ENCODE assay signal across 25 cellular contexts in the genomic region with DNA sequence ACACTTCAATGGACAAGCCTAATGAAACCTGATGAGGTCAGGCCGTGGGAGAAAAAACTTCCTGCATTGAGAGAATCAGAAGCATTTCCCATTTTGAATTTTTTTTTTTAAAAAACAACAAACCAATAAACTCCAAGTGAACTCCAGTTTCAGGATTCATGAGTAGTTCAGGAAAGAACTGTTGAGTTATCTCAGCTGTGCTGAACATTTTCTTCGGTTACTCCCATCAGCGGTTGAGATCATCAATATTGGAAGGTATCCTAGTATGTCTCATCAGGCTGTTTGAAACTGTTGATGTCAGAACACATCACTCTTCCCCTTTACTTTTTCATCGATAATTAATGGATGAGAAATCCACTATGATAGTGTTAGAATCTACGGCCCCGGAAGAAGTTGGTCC.
DNase-seq lines count a peak whose midpoint lies in the region; ATAC-seq, FAIRE-seq and TF ChIP-seq lines count a peak whose summit lies in the region.
"Had no signal": no experiment of that assay in that cellular context is flagged by ENCODE, and none has a peak within 500 bp of the region (broad histone marks: within the 10 kb centered on the region; RNA-seq: fewer than 3 reads in every experiment).

No MANE protein-coding gene starts in this region.

- H3K9me2 ChIP-seq in Karpas-422 (replicated peaks; ENCODE audit: insufficient read depth, low read length) = no peaks in the 10 kb centered on the region

- no peak overlapping the region for H3K4me2 ChIP-seq in A549
- H3K4me2 ChIP-seq in Karpas-422 (ENCODE audit: low read depth, low read length, poor library complexity, severe bottlenecking) = no peak overlapping the region
- H3K4me2 ChIP-seq: BLaER1 treated with 17β-estradiol and CSF1 and Interleukin-3, amounts not matched to agents 10 nM and 100 nM had no signal

- H3K4me3 ChIP-seq in A549 (no peak overlapping the region), Karpas-422 (ENCODE audit: low read length) (no peak overlapping the region), dorsolateral prefrontal cortex (no peak overlapping the region)
- H3K4me3 ChIP-seq: BLaER1 treated with 17β-estradiol and CSF1 and Interleukin-3, amounts not matched to agents 10 nM and 100 nM; HAP-1 had no signal

- no peak for DNase-seq in A549 (ENCODE audit: low read depth in 1 of 2, low spot score in 1 of 2)
- peak; percentile 34 for DNase-seq in left kidney (ENCODE audit: low read depth, low spot score)
- DNase-seq in stromal cell of bone marrow (ENCODE audit: low read depth) = peak; percentile 14
- no peak for DNase-seq in Karpas-422
- DNase-seq in dorsolateral prefrontal cortex = no peak
- DNase-seq: ACHN; AML-193; BE2C; CD4-positive, alpha-beta T cell; CD8-positive, alpha-beta memory T cell; DMS 273 treated with DMSO at 0.1 percent for 48 hours; DMS79; GF-D8; GOT3; HFFc6 had no signal

- no peak overlapping the region for H3K9ac ChIP-seq in Karpas-422 (ENCODE audit: low read length)
- H3K9ac ChIP-seq: BLaER1 treated with 17β-estradiol and CSF1 and Interleukin-3, amounts not matched to agents 10 nM and 100 nM had no signal

- no peaks in the 10 kb centered on the region for H3K36me3 ChIP-seq in Karpas-422 (ENCODE audit: insufficient read depth, low read length)
- H3K36me3 ChIP-seq: BE2C; BLaER1 treated with 17β-estradiol and CSF1 and Interleukin-3, amounts not matched to agents 10 nM and 100 nM; HAP-1 had no signal

- H3K27ac ChIP-seq in A549 (no peak overlapping the region), Karpas-422 (ENCODE audit: low read length) (no peak overlapping the region), dorsolateral prefrontal cortex (no peak overlapping the region)
- H3K27ac ChIP-seq: 22Rv1; BLaER1 treated with 17β-estradiol and CSF1 and Interleukin-3, amounts not matched to agents 10 nM and 100 nM had no signal

- no peak overlapping the region for H2AFZ ChIP-seq in Karpas-422 (ENCODE audit: low read length)

- TF ChIP-seq POLR2A in A549 (IDR thresholded peaks at IDR 0.05; ENCODE audit: low read length) = no peak

- no peak for ATAC-seq in A549
- no peak for ATAC-seq in activated CD4-positive, CD25-positive, alpha-beta regulatory T cell treated with anti-CD3 and anti-CD28 coated beads, Interleukin-2, amount 50 U/mL, for 24 hours

- 89% methylated on average over 6 of the region's 6 CpGs for WGBS in A549 (ENCODE audit: missing lambda C conversion rate)

- H3K4me1 ChIP-seq in A549 (0 out of 3 replicates have a peak, but pooled peaks cover 2% of the 10 kb centered on the region), Karpas-422 (ENCODE audit: low read length) (no peaks in the 10 kb centered on the region)
- H3K4me1 ChIP-seq: BE2C, HAP-1 had no signal

- CTCF ChIA-PET in A549 (lab: Yijun Ruan, JAX) = no interaction called here

- no peaks in the 10 kb centered on the region for H4K20me1 ChIP-seq in Karpas-422 (ENCODE audit: insufficient read depth, low read depth, low read length)
- H4K20me1 ChIP-seq: BLaER1 treated with 17β-estradiol and CSF1 and Interleukin-3, amounts not matched to agents 10 nM and 100 nM had no signal

- FAIRE-seq in A549 (lab: Jason Lieb, UNC) (peak; percentile 81), colon (lab: Jason Lieb, UNC) (peak; percentile 62)
- FAIRE-seq: A204.1, D721Med, GM12891, GM18507, H54 had no signal

- POLR2A ChIA-PET in A549 (lab: Yijun Ruan, JAX) = no interaction called here

- intact Hi-C loops in dorsolateral prefrontal cortex (cut with DNase I) = no loop called here

- no peaks in the 10 kb centered on the region for H3K9me3 ChIP-seq in A549
- H3K9me3 ChIP-seq in Karpas-422 (ENCODE audit: low read length) = no peaks in the 10 kb centered on the region
- H3K9me3 ChIP-seq: BE2C; BLaER1 treated with 17β-estradiol and CSF1 and Interleukin-3, amounts not matched to agents 10 nM and 100 nM; HAP-1 had no signal

- TF ChIP-seq CTCF in A549 (IDR thresholded peaks at IDR 0.05) (no peak), dorsolateral prefrontal cortex (IDR thresholded peaks at IDR 0.05 in 54 of 56, conservative IDR thresholded peaks at IDR 0.05 in 2 of 56; ENCODE audit: low read depth in 1 of 56, partially characterized antibody in 56 of 56) (no peak)

- H3K79me2 ChIP-seq in Karpas-422 (ENCODE audit: low read length) = no peaks in the 10 kb centered on the region

- TF ChIP-seq EP300 in A549 (IDR thresholded peaks at IDR 0.05) = no peak

- TF ChIP-seq RAD21 in A549 (conservative IDR thresholded peaks at IDR 0.05 in 1 of 2, IDR thresholded peaks at IDR 0.05 in 1 of 2) = no peak

- H3K27me3 ChIP-seq in Karpas-422 (ENCODE audit: low read length) = no peaks in the 10 kb centered on the region
- peaks cover 0 to 54% (median 5%) of the 10 kb centered on the region in 45 donors for H3K27me3 ChIP-seq in dorsolateral prefrontal cortex
- H3K27me3 ChIP-seq: BE2C had no signal

TF ChIP-seq in A549, 52 proteins besides CTCF, POLR2A, EP300 and RAD21:
- TF ChIP-seq, protein P1, sequence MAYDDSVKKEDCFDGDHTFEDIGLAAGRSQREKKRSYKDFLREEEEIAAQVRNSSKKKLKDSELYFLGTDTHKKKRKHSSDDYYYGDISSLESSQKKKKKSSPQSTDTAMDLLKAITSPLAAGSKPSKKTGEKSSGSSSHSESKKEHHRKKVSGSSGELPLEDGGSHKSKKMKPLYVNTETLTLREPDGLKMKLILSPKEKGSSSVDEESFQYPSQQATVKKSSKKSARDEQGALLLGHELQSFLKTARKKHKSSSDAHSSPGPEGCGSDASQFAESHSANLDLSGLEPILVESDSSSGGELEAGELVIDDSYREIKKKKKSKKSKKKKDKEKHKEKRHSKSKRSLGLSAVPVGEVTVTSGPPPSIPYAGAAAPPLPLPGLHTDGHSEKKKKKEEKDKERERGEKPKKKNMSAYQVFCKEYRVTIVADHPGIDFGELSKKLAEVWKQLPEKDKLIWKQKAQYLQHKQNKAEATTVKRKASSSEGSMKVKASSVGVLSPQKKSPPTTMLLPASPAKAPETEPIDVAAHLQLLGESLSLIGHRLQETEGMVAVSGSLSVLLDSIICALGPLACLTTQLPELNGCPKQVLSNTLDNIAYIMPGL (CRISPR knock-in tag; IDR thresholded peaks at IDR 0.05; ENCODE audit: borderline replicate concordance) = no peak
- TF ChIP-seq CHD4 (IDR thresholded peaks at IDR 0.05; ENCODE audit: borderline replicate concordance) (no peak), PHF8 (IDR thresholded peaks at IDR 0.05; ENCODE audit: borderline replicate concordance, low read depth) (no peak), HOXB13 (CRISPR knock-in tag; IDR thresholded peaks at IDR 0.05; ENCODE audit: low read depth) (no peak), FOXS1 (CRISPR knock-in tag; IDR thresholded peaks at IDR 0.05) (no peak), EHMT2 (IDR thresholded peaks at IDR 0.05; ENCODE audit: low read depth) (no peak), RCOR1 (IDR thresholded peaks at IDR 0.05; ENCODE audit: low read depth, low read length) (no peak), FOSB (CRISPR knock-in tag; IDR thresholded peaks at IDR 0.05) (no peak), SREBF2 (IDR thresholded peaks at IDR 0.05) (no peak), TFCP2L1 (CRISPR knock-in tag; IDR thresholded peaks at IDR 0.05) (no peak), ESRRA (IDR thresholded peaks at IDR 0.05; ENCODE audit: borderline replicate concordance, low read length) (no peak), TP53 (CRISPR knock-in tag; IDR thresholded peaks at IDR 0.05) (no peak), RARB (CRISPR knock-in tag; IDR thresholded peaks at IDR 0.05) (no peak), JUNB (IDR thresholded peaks at IDR 0.05) (no peak)
- TF ChIP-seq, protein P2, sequence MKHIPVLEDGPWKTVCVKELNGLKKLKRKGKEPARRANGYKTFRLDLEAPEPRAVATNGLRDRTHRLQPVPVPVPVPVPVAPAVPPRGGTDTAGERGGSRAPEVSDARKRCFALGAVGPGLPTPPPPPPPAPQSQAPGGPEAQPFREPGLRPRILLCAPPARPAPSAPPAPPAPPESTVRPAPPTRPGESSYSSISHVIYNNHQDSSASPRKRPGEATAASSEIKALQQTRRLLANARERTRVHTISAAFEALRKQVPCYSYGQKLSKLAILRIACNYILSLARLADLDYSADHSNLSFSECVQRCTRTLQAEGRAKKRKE (CRISPR knock-in tag; IDR thresholded peaks at IDR 0.05; ENCODE audit: low read depth) = no peak
- TF ChIP-seq, protein P3, sequence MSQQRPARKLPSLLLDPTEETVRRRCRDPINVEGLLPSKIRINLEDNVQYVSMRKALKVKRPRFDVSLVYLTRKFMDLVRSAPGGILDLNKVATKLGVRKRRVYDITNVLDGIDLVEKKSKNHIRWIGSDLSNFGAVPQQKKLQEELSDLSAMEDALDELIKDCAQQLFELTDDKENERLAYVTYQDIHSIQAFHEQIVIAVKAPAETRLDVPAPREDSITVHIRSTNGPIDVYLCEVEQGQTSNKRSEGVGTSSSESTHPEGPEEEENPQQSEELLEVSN (IDR thresholded peaks at IDR 0.05; ENCODE audit: borderline replicate concordance, low read depth) = no peak

Comparison
In these comparisons a context has a peak if more than half of its experiments do, and no peak if none do; other contexts are left out.
1. DNase-seq: peak in left kidney (single experiment) and stromal cell of bone marrow (single experiment); none in A549 (0 of 2), Karpas-422 (single experiment) and dorsolateral prefrontal cortex (0 of 10).